ENCODE assay signal across 2 cellular contexts in the genomic region with DNA sequence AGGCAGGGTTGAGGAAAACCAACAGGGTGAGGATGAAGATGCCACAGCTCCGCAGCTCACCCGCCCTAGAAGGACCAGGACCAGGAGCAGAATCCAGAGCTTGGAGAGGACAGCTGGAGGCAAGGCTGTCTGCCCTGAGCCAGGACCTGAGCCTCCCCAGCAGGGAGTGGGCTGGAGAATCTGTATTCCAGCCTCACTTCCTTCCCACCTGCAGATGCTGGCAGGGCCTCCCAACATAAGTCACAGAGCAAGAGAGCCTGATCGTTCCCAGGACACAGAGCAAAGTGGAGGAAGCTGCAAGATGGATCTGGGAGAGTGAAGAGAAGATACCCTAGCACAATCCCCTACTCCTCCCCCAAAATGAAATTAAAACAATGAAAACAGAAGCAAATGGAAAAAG.
TF ChIP-seq lines count a peak whose summit lies in the region.

No MANE protein-coding gene starts in this region.

TF ChIP-seq in GM23338, 12 proteins besides CTCF, POLR2A, EP300 and RAD21 (continues in another document):
- no peak for TF ChIP-seq NANOG (IDR thresholded peaks at IDR 0.05; ENCODE audit: borderline replicate concordance)
- TF ChIP-seq STAT1 (IDR thresholded peaks at IDR 0.05; ENCODE audit: unreplicated experiment), result no peak
- no peak for TF ChIP-seq ZNF462 (CRISPR knock-in tag; IDR thresholded peaks at IDR 0.05)
- TF ChIP-seq EZH2phosphoT487 (IDR thresholded peaks at IDR 0.05; ENCODE audit: unreplicated experiment), result no peak
- no peak for TF ChIP-seq ZNF114 (CRISPR knock-in tag; IDR thresholded peaks at IDR 0.05)
- no peak for TF ChIP-seq ZNF331 (CRISPR knock-in tag; IDR thresholded peaks at IDR 0.05; ENCODE audit: low read depth)
- TF ChIP-seq REST (IDR thresholded peaks at IDR 0.05; ENCODE audit: unreplicated experiment), result no peak
- no peak for TF ChIP-seq ETS1 (IDR thresholded peaks at IDR 0.05)
- no peak for TF ChIP-seq POLR2AphosphoS5 (IDR thresholded peaks at IDR 0.05; ENCODE audit: low read depth)
- TF ChIP-seq EZH2 (IDR thresholded peaks at IDR 0.05; ENCODE audit: low read depth, unreplicated experiment), result no peak

TF ChIP-seq in IMR-90, 13 proteins besides CTCF, POLR2A, EP300 and RAD21:
- TF ChIP-seq MXI1 (IDR thresholded peaks at IDR 0.05; ENCODE audit: borderline replicate concordance, low read depth, low read length), result no peak
- TF ChIP-seq ELK1 (IDR thresholded peaks at IDR 0.05; ENCODE audit: borderline replicate concordance, low read depth, low read length), result no peak
- no peak for TF ChIP-seq CHD1 (IDR thresholded peaks at IDR 0.05; ENCODE audit: low read depth, low read length)
- no peak for TF ChIP-seq CEBPB (IDR thresholded peaks at IDR 0.05; ENCODE audit: low read depth, low read length)
- no peak for TF ChIP-seq RCOR1 (IDR thresholded peaks at IDR 0.05; ENCODE audit: insufficient replicate concordance, low read length)
- no peak for TF ChIP-seq MAZ (IDR thresholded peaks at IDR 0.05; ENCODE audit: borderline replicate concordance, low read depth, low read length)
- TF ChIP-seq, protein P1, sequence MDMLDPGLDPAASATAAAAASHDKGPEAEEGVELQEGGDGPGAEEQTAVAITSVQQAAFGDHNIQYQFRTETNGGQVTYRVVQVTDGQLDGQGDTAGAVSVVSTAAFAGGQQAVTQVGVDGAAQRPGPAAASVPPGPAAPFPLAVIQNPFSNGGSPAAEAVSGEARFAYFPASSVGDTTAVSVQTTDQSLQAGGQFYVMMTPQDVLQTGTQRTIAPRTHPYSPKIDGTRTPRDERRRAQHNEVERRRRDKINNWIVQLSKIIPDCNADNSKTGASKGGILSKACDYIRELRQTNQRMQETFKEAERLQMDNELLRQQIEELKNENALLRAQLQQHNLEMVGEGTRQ (IDR thresholded peaks at IDR 0.05; ENCODE audit: low read depth, low read length), result no peak
- TF ChIP-seq RFX5 (IDR thresholded peaks at IDR 0.05; ENCODE audit: low read depth, low read length), result no peak
- no peak for TF ChIP-seq SMC3 (IDR thresholded peaks at IDR 0.05; ENCODE audit: low read depth, low read length)
- TF ChIP-seq BHLHE40 (IDR thresholded peaks at IDR 0.05; ENCODE audit: low read depth, low read length), result no peak
- no peak for TF ChIP-seq FOS (IDR thresholded peaks at IDR 0.05; ENCODE audit: low read depth, low read length)
- TF ChIP-seq MAFK (IDR thresholded peaks at IDR 0.05; ENCODE audit: low read depth, low read length), result no peak
- TF ChIP-seq NFE2L2 (IDR thresholded peaks at IDR 0.05; ENCODE audit: low read depth, low read length), result no peak
TF ChIP-seq in IMR-90: peak in this region for 0.
